ENCODE assay signal across 9 cellular contexts in the genomic region with DNA sequence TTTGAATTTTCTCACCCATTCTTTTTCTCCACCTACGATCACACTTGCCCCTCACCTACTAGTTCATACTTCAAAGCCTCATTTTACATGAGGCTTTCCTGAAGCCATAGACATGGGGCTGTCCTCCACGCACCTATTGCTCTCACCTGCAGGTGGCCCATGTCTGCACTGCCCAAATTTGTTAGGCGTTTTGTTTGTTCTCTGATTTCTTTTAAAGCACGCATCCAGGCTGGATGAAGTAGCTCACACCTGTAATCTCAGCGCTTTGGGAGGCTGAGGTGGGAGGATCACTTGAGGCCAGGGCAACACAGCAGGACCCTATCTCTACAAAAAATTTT.
DNase-seq lines count a peak whose midpoint lies in the region; ATAC-seq and TF ChIP-seq lines count a peak whose summit lies in the region.
"Had no signal": no experiment of that assay in that cellular context is flagged by ENCODE, and none has a peak within 500 bp of the region (broad histone marks: within the 10 kb centered on the region; RNA-seq: fewer than 3 reads in every experiment).

No MANE protein-coding gene starts in this region.

- H3K27ac Mint-ChIP-seq in activated CD4-positive, alpha-beta T cell treated with anti-CD3 and anti-CD28 coated beads for 36 hours, result peak overlapping the region; percentile 98
- peak overlapping the region; percentile 95 for H3K27ac Mint-ChIP-seq in activated CD4-positive, alpha-beta T cell treated with anti-CD3 and anti-CD28 coated beads, Interleukin-2, amount 10 ng/mL, durations not matched to agents 7 days and 5 days
- H3K27ac Mint-ChIP-seq in nephron, result peak overlapping the region in 2 of 3 experiments; percentile 16

- peak overlapping the region; percentile 91 for H3K4me3 Mint-ChIP-seq in activated CD4-positive, alpha-beta T cell treated with anti-CD3 and anti-CD28 coated beads for 36 hours
- peak overlapping the region; percentile 94 for H3K4me3 Mint-ChIP-seq in activated CD4-positive, alpha-beta T cell treated with anti-CD3 and anti-CD28 coated beads, Interleukin-2, amount 10 ng/mL, durations not matched to agents 7 days and 5 days
- H3K4me3 Mint-ChIP-seq in nephron, result no peak overlapping the region

- no peaks in the 10 kb centered on the region for H3K36me3 ChIP-seq in H7 (replicated peaks; ENCODE audit: control insufficient read depth, insufficient read depth, low read length)

- TF ChIP-seq CTCF in nephron (IDR thresholded peaks at IDR 0.05; ENCODE audit: unreplicated experiment in 3 of 3) (no peak), foreskin fibroblast (IDR thresholded peaks at IDR 0.05; ENCODE audit: low read depth, low read length) (no peak)

- H3K9me3 Mint-ChIP-seq in activated CD4-positive, alpha-beta T cell treated with anti-CD3 and anti-CD28 coated beads for 36 hours (ENCODE audit: low read depth), result no peaks in the 10 kb centered on the region
- peaks cover 8% of the 10 kb centered on the region for H3K9me3 Mint-ChIP-seq in activated CD4-positive, alpha-beta T cell treated with anti-CD3 and anti-CD28 coated beads, Interleukin-2, amount 10 ng/mL, durations not matched to agents 7 days and 5 days
- peaks cover 7% of the 10 kb centered on the region for H3K9me3 Mint-ChIP-seq in nephron

- H3K27me3 Mint-ChIP-seq in activated CD4-positive, alpha-beta T cell treated with anti-CD3 and anti-CD28 coated beads for 36 hours, result no peaks in the 10 kb centered on the region
- no peaks in the 10 kb centered on the region for H3K27me3 Mint-ChIP-seq in activated CD4-positive, alpha-beta T cell treated with anti-CD3 and anti-CD28 coated beads, Interleukin-2, amount 10 ng/mL, durations not matched to agents 7 days and 5 days
- H3K27me3 Mint-ChIP-seq in nephron (ENCODE audit: low read depth), result no peaks in the 10 kb centered on the region

- H3K27me3 ChIP-seq in H7 (ENCODE audit: control insufficient read depth, insufficient read depth, low read length), result no peaks in the 10 kb centered on the region

- CTCF ChIA-PET in activated CD4-positive, alpha-beta T cell treated with anti-CD3 and anti-CD28 coated beads for 36 hours (lab: Charles Lee), result interaction anchor here (0.7 to 4.5 kb wide), 9 partner anchors 8 to 197 kb away, joined by 3 to 39 read pairs (median 4); no protein-coding TSS in a partner anchor
- CTCF ChIA-PET in activated CD4-positive, alpha-beta T cell treated with anti-CD3 and anti-CD28 coated beads, Interleukin-2, amount 10 ng/mL, durations not matched to agents 7 days and 5 days (lab: Charles Lee), result interaction anchor here (0.6 to 8.0 kb wide), 13 partner anchors 9 to 839 kb away, joined by 3 to 57 read pairs (median 4); no protein-coding TSS in a partner anchor

- H3K36me3 Mint-ChIP-seq in activated CD4-positive, alpha-beta T cell treated with anti-CD3 and anti-CD28 coated beads for 36 hours (ENCODE audit: low read depth), result peaks cover 9% of the 10 kb centered on the region
- peaks cover 28% of the 10 kb centered on the region for H3K36me3 Mint-ChIP-seq in activated CD4-positive, alpha-beta T cell treated with anti-CD3 and anti-CD28 coated beads, Interleukin-2, amount 10 ng/mL, durations not matched to agents 7 days and 5 days (ENCODE audit: low read depth)
- H3K36me3 Mint-ChIP-seq in nephron (ENCODE audit: low read depth), result no peaks in the 10 kb centered on the region

- peaks cover 66% of the 10 kb centered on the region for H3K4me1 Mint-ChIP-seq in activated CD4-positive, alpha-beta T cell treated with anti-CD3 and anti-CD28 coated beads for 36 hours
- peaks cover 54% of the 10 kb centered on the region for H3K4me1 Mint-ChIP-seq in activated CD4-positive, alpha-beta T cell treated with anti-CD3 and anti-CD28 coated beads, Interleukin-2, amount 10 ng/mL, durations not matched to agents 7 days and 5 days
- peaks cover 27% of the 10 kb centered on the region for H3K4me1 Mint-ChIP-seq in nephron

- ATAC-seq in activated CD4-positive, alpha-beta T cell treated with anti-CD3 and anti-CD28 coated beads for 36 hours, result peak; percentile 39
- ATAC-seq in HG02642 (IDR thresholded peaks at IDR 0.05; ENCODE audit: poor library complexity, unreplicated experiment), result peak; percentile 22

- POLR2A ChIA-PET in activated CD4-positive, alpha-beta T cell treated with anti-CD3 and anti-CD28 coated beads for 36 hours (lab: Charles Lee), result no interaction called here
- POLR2A ChIA-PET in activated CD4-positive, alpha-beta T cell treated with anti-CD3 and anti-CD28 coated beads, Interleukin-2, amount 10 ng/mL, durations not matched to agents 7 days and 5 days (lab: Charles Lee), result interaction anchor here (0.6 kb wide), 2 partner anchors 11 to 17 kb away, joined by 3 to 5 read pairs; no protein-coding TSS in a partner anchor

- intact Hi-C loops in activated CD4-positive, alpha-beta T cell treated with anti-CD3 and anti-CD28 coated beads for 36 hours (cut with DNase I, micrococcal nuclease), result no loop called here

- H3K4me3 ChIP-seq in H7 (ENCODE audit: insufficient read depth, low read depth, low read length) (no peak overlapping the region), foreskin fibroblast (ENCODE audit: low read depth in 1 of 2, low read length in 2 of 2) (no peak overlapping the region)

- DNase-seq in activated CD4-positive, alpha-beta T cell treated with anti-CD3 and anti-CD28 coated beads for 36 hours, result peak; percentile 53
- no peak for DNase-seq in activated CD4-positive, alpha-beta T cell treated with anti-CD3 and anti-CD28 coated beads, Interleukin-2, amount 50 U/mL, for 4 hours
- peak; percentile 48 for DNase-seq in activated CD4-positive, alpha-beta T cell treated with anti-CD3 and anti-CD28 coated beads, Interleukin-2, amount 10 ng/mL, durations not matched to agents 7 days and 5 days
- DNase-seq in NCI-H2107 (lab: John Stamatoyannopoulos, UW), result no peak
- DNase-seq in H7, result no peak
- no peak for DNase-seq in foreskin fibroblast
- DNase-seq: occipital lobe had no signal

Comparison
In these comparisons a context has a peak if more than half of its experiments do, and no peak if none do; other contexts are left out.
1. DNase-seq: peak in activated CD4-positive, alpha-beta T cell treated with anti-CD3 and anti-CD28 coated beads for 36 hours (single experiment) and activated CD4-positive, alpha-beta T cell treated with anti-CD3 and anti-CD28 coated beads, Interleukin-2, amount 10 ng/mL, durations not matched to agents 7 days and 5 days (single experiment); none in activated CD4-positive, alpha-beta T cell treated with anti-CD3 and anti-CD28 coated beads, Interleukin-2, amount 50 U/mL, for 4 hours (0 of 2), NCI-H2107 (single experiment), H7 (single experiment) and foreskin fibroblast (0 of 2).
2. H3K27ac Mint-ChIP-seq: peak in every context shown above with its lines; median percentile 98 in activated CD4-positive, alpha-beta T cell treated with anti-CD3 and anti-CD28 coated beads for 36 hours; 95 in activated CD4-positive, alpha-beta T cell treated with anti-CD3 and anti-CD28 coated beads, Interleukin-2, amount 10 ng/mL, durations not matched to agents 7 days and 5 days; 16 in nephron.
3. H3K4me3 Mint-ChIP-seq: peak in activated CD4-positive, alpha-beta T cell treated with anti-CD3 and anti-CD28 coated beads for 36 hours (single experiment) and activated CD4-positive, alpha-beta T cell treated with anti-CD3 and anti-CD28 coated beads, Interleukin-2, amount 10 ng/mL, durations not matched to agents 7 days and 5 days (single experiment); none in nephron (0 of 3).